In genomic region chr5:139738777-139739611, GRCh38 we compare ENCODE assay signal across 20 cellular contexts. TPM values are rescaled to one million over a fixed set of nuclear protein-coding genes. Genes with fewer than 3 reads are reported as not detected.
DNase-seq lines count a peak whose midpoint lies in the region; TF ChIP-seq lines count a peak whose summit lies in the region.
"Had no signal": no experiment of that assay in that cellular context is flagged by ENCODE, and none has a peak within 500 bp of the region (broad histone marks: within the 10 kb centered on the region; RNA-seq: fewer than 3 reads in every experiment).

No MANE protein-coding gene starts in this region.

- peaks cover 39 to 76% (median 68%) of the 10 kb centered on the region in 10 experiments for H3K4me1 ChIP-seq in BLaER1 treated with 17β-estradiol and CSF1 and Interleukin-3, amounts not matched to agents 10 nM and 100 nM
- H3K4me1 ChIP-seq in OCI-LY1 (ENCODE audit: insufficient read depth, low read length, severe bottlenecking): peaks cover 35% of the 10 kb centered on the region
- peaks cover 16 to 24% of the 10 kb centered on the region in 2 donors for H3K4me1 ChIP-seq in neuronal stem cell (ENCODE audit: control insufficient read depth in 2 of 2, insufficient read depth in 1 of 2, low read depth in 1 of 2, low read length in 2 of 2)

- H3K23ac ChIP-seq in neuronal stem cell (ENCODE audit: low read depth, low read length, poor library complexity): no peak overlapping the region

- peak overlapping the region; percentile 16 for H2BK15ac ChIP-seq in neuronal stem cell (ENCODE audit: low read length)

- no peak overlapping the region for H2BK5ac ChIP-seq in neuronal stem cell (ENCODE audit: low read length)

- no peaks in the 10 kb centered on the region for H3K9me2 ChIP-seq in OCI-LY1 (ENCODE audit: low read depth, low read length)

- peak overlapping the region; percentile 77 for H2BK12ac ChIP-seq in neuronal stem cell (ENCODE audit: low read length)

- DNase-seq in ecto neural progenitor cell (ENCODE audit: low spot score) (peak; percentile 37), neuronal stem cell (ENCODE audit: low spot score) (no peak), activated T-cell treated with anti-CD3 and anti-CD28 coated beads for 4 hours (no peak), chondrocyte (ENCODE audit: low spot score) (no peak), SIG-M5 (lab: John Stamatoyannopoulos, UW) (no peak), Ammon's horn (ENCODE audit: low spot score) (no peak)
- DNase-seq: activated CD4-positive, CD25-positive, alpha-beta regulatory T cell; activated CD8-positive, alpha-beta memory T cell treated with anti-CD3 and anti-CD28 coated beads, Interleukin-2, amount 10 ng/mL, durations not matched to agents 7 days and 5 days; activated gamma-delta T cell; effector CD4-positive, alpha-beta T cell; EL; heart right ventricle; NCI-H1694 treated with DMSO at 0.1 percent for 48 hours; NK-92 treated with Interleukin-12 subunit alpha and Interleukin-12 subunit beta, amount 100 ng/mL, for 24 hours; stimulated activated CD4-positive, alpha-beta T cell treated with anti-CD3 and anti-CD28 coated beads, Interleukin-15, amount 100 ng/mL, for 24 hours had no signal

- H3K9me3 ChIP-seq in BLaER1 treated with 17β-estradiol and CSF1 and Interleukin-3, amounts not matched to agents 10 nM and 100 nM (replicated peaks in 1 of 11): no peaks in the 10 kb centered on the region
- H3K9me3 ChIP-seq in OCI-LY1 (ENCODE audit: low read length) (no peaks in the 10 kb centered on the region), neuronal stem cell (replicated peaks in 1 of 2; ENCODE audit: control insufficient read depth in 2 of 2, insufficient read depth in 1 of 2, low read depth in 1 of 2, low read length in 2 of 2) (peaks cover 0 to 3% of the 10 kb centered on the region in 2 donors)
- H3K9me3 ChIP-seq: heart right ventricle, neutrophil, right atrium auricular region had no signal

- peaks cover 0 to 3% (median 0%) of the 10 kb centered on the region in 11 experiments; a peak in 2 of 22 replicates for H3K27me3 ChIP-seq in BLaER1 treated with 17β-estradiol and CSF1 and Interleukin-3, amounts not matched to agents 10 nM and 100 nM
- no peaks in the 10 kb centered on the region for H3K27me3 ChIP-seq in OCI-LY1 (ENCODE audit: insufficient read depth, low read length)
- no peaks in the 10 kb centered on the region for H3K27me3 ChIP-seq in neuronal stem cell (ENCODE audit: control insufficient read depth in 3 of 3, insufficient read depth in 3 of 3, low read depth in 1 of 3, low read length in 3 of 3)
- H3K27me3 ChIP-seq: heart right ventricle, right atrium auricular region had no signal

- H3K4me2 ChIP-seq in BLaER1 treated with 17β-estradiol and CSF1 and Interleukin-3, amounts not matched to agents 10 nM and 100 nM: peak overlapping the region in 10 of 11 experiments; percentile 79 to 100 (median 97); a peak in 17 of 22 replicates
- H3K4me2 ChIP-seq in OCI-LY1 (ENCODE audit: low read length) (no peak overlapping the region; the same call in 1 of the 2 replicates), neuronal stem cell (ENCODE audit: insufficient read depth, low read length, poor library complexity, severe bottlenecking) (no peak overlapping the region)

- no peaks in the 10 kb centered on the region for H3K27me3 Mint-ChIP-seq in chondrocyte (ENCODE audit: low read depth)
- H3K27me3 Mint-ChIP-seq: activated CD8-positive, alpha-beta memory T cell treated with anti-CD3 and anti-CD28 coated beads, Interleukin-2, amount 10 ng/mL, durations not matched to agents 7 days and 5 days had no signal

- H4K8ac ChIP-seq in neuronal stem cell (ENCODE audit: low read depth, low read length): no peak overlapping the region

- H3K14ac ChIP-seq in neuronal stem cell (ENCODE audit: low read length): peak overlapping the region; percentile 27

- H3K4me3 ChIP-seq in BLaER1 treated with 17β-estradiol and CSF1 and Interleukin-3, amounts not matched to agents 10 nM and 100 nM: no peak overlapping the region
- H3K4me3 ChIP-seq in OCI-LY1 (ENCODE audit: low read depth, low read length, poor library complexity, severe bottlenecking) (no peak overlapping the region), neuronal stem cell (ENCODE audit: low read length in 2 of 2) (peak overlapping the region in 1 of 2 donors; percentile 47)
- H3K4me3 ChIP-seq: heart right ventricle, right atrium auricular region had no signal

- no peak overlapping the region for H2AK5ac ChIP-seq in neuronal stem cell (ENCODE audit: low read depth, low read length)

- no peak overlapping the region for H2BK120ac ChIP-seq in neuronal stem cell (ENCODE audit: low read depth, low read length)

- H4K91ac ChIP-seq in neuronal stem cell (ENCODE audit: low read depth, low read length, poor library complexity): peak overlapping the region; percentile 6

- H3K27ac ChIP-seq in BLaER1 treated with 17β-estradiol and CSF1 and Interleukin-3, amounts not matched to agents 10 nM and 100 nM: peak overlapping the region in 6 of 11 experiments; percentile 69 to 88 (median 86); a peak in 12 of 22 replicates
- H3K27ac ChIP-seq in OCI-LY1 (ENCODE audit: low read depth, low read length, poor library complexity, severe bottlenecking) (peak overlapping the region; percentile 54), neuronal stem cell (replicated peaks; ENCODE audit: low read length) (no peak overlapping the region)
- H3K27ac ChIP-seq: heart right ventricle, neutrophil, right atrium auricular region had no signal

- no peaks in the 10 kb centered on the region for H3K36me3 Mint-ChIP-seq in chondrocyte (ENCODE audit: low read depth)
- H3K36me3 Mint-ChIP-seq: activated CD8-positive, alpha-beta memory T cell treated with anti-CD3 and anti-CD28 coated beads, Interleukin-2, amount 10 ng/mL, durations not matched to agents 7 days and 5 days had no signal

- no peaks in the 10 kb centered on the region for H3K36me3 ChIP-seq in BLaER1 treated with 17β-estradiol and CSF1 and Interleukin-3, amounts not matched to agents 10 nM and 100 nM
- H3K36me3 ChIP-seq in OCI-LY1 (ENCODE audit: insufficient read depth, low read length) (no peaks in the 10 kb centered on the region), neuronal stem cell (replicated peaks in 1 of 2; ENCODE audit: control insufficient read depth in 2 of 2, insufficient read depth in 2 of 2, low read length in 2 of 2) (no peaks in the 10 kb centered on the region)
- H3K36me3 ChIP-seq: heart right ventricle, neutrophil, right atrium auricular region had no signal

- TF ChIP-seq CTCF in OCI-LY1 (IDR thresholded peaks at IDR 0.05; ENCODE audit: low read length) (no peak), chondrocyte (IDR thresholded peaks at IDR 0.05) (no peak)

- H2AFZ ChIP-seq in OCI-LY1 (ENCODE audit: low read length): no peak overlapping the region
- no peak overlapping the region for H2AFZ ChIP-seq in neuronal stem cell (ENCODE audit: low read length)

- H3K79me2 ChIP-seq in OCI-LY1 (ENCODE audit: insufficient read depth, low read length): no peaks in the 10 kb centered on the region

- no peak overlapping the region for H3K27ac Mint-ChIP-seq in chondrocyte (ENCODE audit: unreplicated experiment)
- H3K27ac Mint-ChIP-seq: activated CD8-positive, alpha-beta memory T cell treated with anti-CD3 and anti-CD28 coated beads, Interleukin-2, amount 10 ng/mL, durations not matched to agents 7 days and 5 days; T-helper 1 cell treated with Interleukin-12 subunit alpha and Interleukin-12 subunit beta and Interleukin-4 antibody, amounts not matched to agents 30 μg/mL and 1 μg/mL, for 36 hours had no signal

- H3F3A ChIP-seq in OCI-LY1 (ENCODE audit: insufficient read depth, low read length): no peaks in the 10 kb centered on the region

- no CpG with 5 or more reads among the region's 12 CpGs for WGBS in neuronal stem cell (ENCODE audit: extremely low coverage in 2 of 2, insufficient read length in 2 of 2, insufficient replicate concordance in 1 of 2), 2 donors

- H3K18ac ChIP-seq in neuronal stem cell (ENCODE audit: low read length): peak overlapping the region; percentile 8

- H3K4me3 Mint-ChIP-seq in chondrocyte (ENCODE audit: unreplicated experiment): no peak overlapping the region
- H3K4me3 Mint-ChIP-seq: activated CD8-positive, alpha-beta memory T cell treated with anti-CD3 and anti-CD28 coated beads, Interleukin-2, amount 10 ng/mL, durations not matched to agents 7 days and 5 days; T-helper 1 cell treated with Interleukin-12 subunit alpha and Interleukin-12 subunit beta and Interleukin-4 antibody, amounts not matched to agents 30 μg/mL and 1 μg/mL, for 36 hours had no signal

- no peaks in the 10 kb centered on the region for H3K9me3 Mint-ChIP-seq in chondrocyte (ENCODE audit: low read depth)
- H3K9me3 Mint-ChIP-seq: T-helper 1 cell treated with Interleukin-12 subunit alpha and Interleukin-12 subunit beta and Interleukin-4 antibody, amounts not matched to agents 30 μg/mL and 1 μg/mL, for 36 hours had no signal

- H3K9ac ChIP-seq in BLaER1 treated with 17β-estradiol and CSF1 and Interleukin-3, amounts not matched to agents 10 nM and 100 nM: peak overlapping the region in 4 of 11 experiments; percentile 19 to 79 (median 66); a peak in 6 of 22 replicates
- H3K9ac ChIP-seq in OCI-LY1 (ENCODE audit: low read length) (no peak overlapping the region; the same call in 1 of the 2 replicates), neuronal stem cell (ENCODE audit: low read depth, low read length, poor library complexity) (no peak overlapping the region)

- 0 out of 22 replicates have a peak, but pooled peaks cover 0 to 23% (median 0%) of the 10 kb centered on the region in 11 experiments for H4K20me1 ChIP-seq in BLaER1 treated with 17β-estradiol and CSF1 and Interleukin-3, amounts not matched to agents 10 nM and 100 nM
- no peaks in the 10 kb centered on the region for H4K20me1 ChIP-seq in OCI-LY1 (ENCODE audit: insufficient read depth, low read length)

- H3K79me1 ChIP-seq in neuronal stem cell (ENCODE audit: low read depth, low read length): no peaks in the 10 kb centered on the region

- H3K4me1 Mint-ChIP-seq in chondrocyte (ENCODE audit: low read depth): peaks cover 57% of the 10 kb centered on the region
- H3K4me1 Mint-ChIP-seq: activated CD8-positive, alpha-beta memory T cell treated with anti-CD3 and anti-CD28 coated beads, Interleukin-2, amount 10 ng/mL, durations not matched to agents 7 days and 5 days had no signal

- H3K4ac ChIP-seq in neuronal stem cell (ENCODE audit: low read length): no peak overlapping the region

RNA-seq across cellular contexts. Expression of gene PSD2, which starts 56.6 kb away (rescaled TPM):
- 0.92 TPM for polyA plus RNA-seq in neuronal stem cell (2013, experiment 1 of 2)
- 0.93 TPM for polyA plus RNA-seq in neuronal stem cell (2013, experiment 2 of 2)
- 0.47 to 1.5 TPM (median 0.82 TPM) in 3 replicates for total RNA-seq in chondrocyte
- total RNA-seq: activated CD8-positive, alpha-beta memory T cell treated with anti-CD3 and anti-CD28 coated beads, Interleukin-2, amount 10 ng/mL, durations not matched to agents 7 days and 5 days had no signal

Comparison
In these comparisons a context has a peak if more than half of its experiments do, and no peak if none do; other contexts are left out.
1. H3K4me2 ChIP-seq: peak in BLaER1 treated with 17β-estradiol and CSF1 and Interleukin-3, amounts not matched to agents 10 nM and 100 nM (10 of 11); none in OCI-LY1 (single experiment) and neuronal stem cell (single experiment).